25 cellular contexts compared by ENCODE assay signal in genomic region chr20:41345729-41346067, GRCh38. TPM values are rescaled to one million over a fixed set of nuclear protein-coding genes. Genes with fewer than 3 reads are reported as not detected.
"Had no signal": no experiment of that assay in that cellular context is flagged by ENCODE, and none has a peak within 500 bp of the region (broad histone marks: within the 10 kb centered on the region; RNA-seq: fewer than 3 reads in every experiment).

No MANE protein-coding gene starts in this region.

- FAIRE-seq: TTC549 had no signal

- ATAC-seq: activated CD8-positive, alpha-beta memory T cell treated with anti-CD3 and anti-CD28 coated beads, Interleukin-2, amount 10 ng/mL, durations not matched to agents 7 days and 5 days; T-cell had no signal

- H3K27ac ChIP-seq: breast epithelium, PC-9, SK-N-MC had no signal

- DNase-seq: activated B cell treated with CpG ODN at 0.5 μM for 24 hours; activated CD4-positive, alpha-beta T cell treated with anti-CD3 and anti-CD28 coated beads for 1 hour; activated CD4-positive, alpha-beta T cell treated with anti-CD3 and anti-CD28 coated beads, Interleukin-2, amount 10 ng/mL, durations not matched to agents 24 days and 14 days; activated CD4-positive, alpha-beta T cell treated with anti-CD3 and anti-CD28 coated beads, Interleukin-2, amount 50 U/mL, for 48 hours; activated CD8-positive, alpha-beta memory T cell treated with anti-CD3 and anti-CD28 coated beads, Interleukin-2, amount 10 ng/mL, durations not matched to agents 7 days and 5 days; activated effector memory CD4-positive, alpha-beta T cell treated with Interleukin-2 at 50 U/mL for 16 hours; activated naive CD4-positive, alpha-beta T cell; activated T-cell treated with anti-CD3 and anti-CD28 coated beads, Interleukin-2, amount 50 U/mL, for 24 hours; central memory CD4-positive, alpha-beta T cell; Karpas-422; MM.1S; NCI-H1105; NCI-H1436 treated with DMSO at 0.1 percent for 48 hours; NCI-H187; NCI-H2081 treated with DMSO at 0.1 percent for 48 hours; NCI-H446; NCI-H524; PC-9; SIG-M5; T-cell; T-helper 2 cell; T1000 had no signal

- H3K4me3 ChIP-seq: breast epithelium, PC-9, SK-N-MC had no signal

- H3K4me2 ChIP-seq: PC-9 had no signal

- H3K27me3 ChIP-seq: breast epithelium had no signal

- H2AFZ ChIP-seq: PC-9 had no signal

- H3K9me3 ChIP-seq: breast epithelium had no signal

RNA-seq across cellular contexts. Expression of gene EMILIN3, which starts 20.9 kb away (rescaled TPM):
- total RNA-seq: activated B cell treated with CpG ODN at 0.5 μM for 24 hours; activated CD8-positive, alpha-beta memory T cell treated with anti-CD3 and anti-CD28 coated beads, Interleukin-2, amount 10 ng/mL, durations not matched to agents 7 days and 5 days; PC-9; T-cell had no signal
